In genomic region chr12:50390284-50390683, GRCh38 we compare ENCODE assay signal across 1 cellular context.
TF ChIP-seq lines count a peak whose summit lies in the region.

No MANE protein-coding gene starts in this region.

TF ChIP-seq in H1, 55 proteins besides CTCF, POLR2A, EP300 and RAD21:
- TF ChIP-seq TAF7 (optimal IDR thresholded peaks at IDR 0.05; ENCODE audit: borderline replicate concordance, low read depth, low read length) (no peak), YY1 (IDR thresholded peaks at IDR 0.05; ENCODE audit: low read depth, low read length) (no peak), NRF1 (IDR thresholded peaks at IDR 0.05; ENCODE audit: low read depth, low read length) (no peak), CTBP2 (IDR thresholded peaks at IDR 0.05; ENCODE audit: borderline replicate concordance, insufficient read depth, insufficient read length, low read length) (no peak), ASH2L (IDR thresholded peaks at IDR 0.05; ENCODE audit: low read length) (no peak), CREB1 (IDR thresholded peaks at IDR 0.05) (no peak), CHD2 (IDR thresholded peaks at IDR 0.05; ENCODE audit: low read length) (no peak), TEAD4 (IDR thresholded peaks at IDR 0.05; ENCODE audit: low read depth, low read length) (no peak), BRCA1 (IDR thresholded peaks at IDR 0.05; ENCODE audit: low read depth, low read length) (no peak), EGR1 (IDR thresholded peaks at IDR 0.05; ENCODE audit: borderline replicate concordance, low read depth, low read length) (no peak), POLR2AphosphoS5 (IDR thresholded peaks at IDR 0.05; ENCODE audit: low read depth, low read length) (no peak), SUZ12 (IDR thresholded peaks at IDR 0.05; ENCODE audit: low read length) (no peak), RNF2 (IDR thresholded peaks at IDR 0.05; ENCODE audit: borderline replicate concordance, low read depth, low read length, missing control alignments, poor library complexity, severe bottlenecking) (no peak), SP1 (IDR thresholded peaks at IDR 0.05; ENCODE audit: low read depth, low read length) (no peak), ATF2 (IDR thresholded peaks at IDR 0.05; ENCODE audit: low read length) (no peak)
